Comparison of ENCODE assay signal across 8 cellular contexts in genomic region chr10:129971381-129972144, GRCh38. TPM values are rescaled to one million over a fixed set of nuclear protein-coding genes. Genes with fewer than 3 reads are reported as not detected.
DNase-seq lines count a peak whose midpoint lies in the region; ATAC-seq and TF ChIP-seq lines count a peak whose summit lies in the region.

No MANE protein-coding gene starts in this region.

- no peak overlapping the region for H3K4me3 ChIP-seq in body of pancreas

- H3K4me1 ChIP-seq in body of pancreas: peaks cover 40% of the 10 kb centered on the region

- WGBS in body of pancreas, 2 donors: 0 to 1% methylated on average over 27 to 70 of the region's 84 CpGs

- TF ChIP-seq CTCF in body of pancreas (IDR thresholded peaks at IDR 0.05): peak in 5 of 7 experiments; percentile 24 to 80 (median 68)

- H3K27me3 ChIP-seq in body of pancreas: peaks cover 3 to 64% of the 10 kb centered on the region in 2 donors

- no peak for TF ChIP-seq POLR2A in GM18505 (IDR thresholded peaks at IDR 0.05; ENCODE audit: borderline replicate concordance, extremely low read depth, insufficient read depth, insufficient read length)
- no peak for TF ChIP-seq POLR2A in body of pancreas (IDR thresholded peaks at IDR 0.05)

- H3K36me3 ChIP-seq in body of pancreas (replicated peaks in 1 of 2; ENCODE audit: insufficient read depth in 1 of 2, low read depth in 2 of 2): no peaks in the 10 kb centered on the region

- peak; percentile 94 for DNase-seq in AG20443 (ENCODE audit: low spot score)
- DNase-seq in NCI-H345 treated with DMSO at 0.1 percent for 48 hours (lab: John Stamatoyannopoulos, UW; ENCODE audit: unreplicated experiment): peak; percentile 45
- peak; percentile 52 to 70 (median 55) for DNase-seq in body of pancreas
- peak in 1 of 2 donors; percentile 58 for DNase-seq in left colon
- DNase-seq in stimulated activated CD8-positive, alpha-beta memory T cell treated with anti-CD3 and anti-CD28 coated beads, Interleukin-15, amount 100 ng/mL, for 48 hours (ENCODE audit: low read depth in 2 of 2): peak; percentile 34 to 39

- no peak overlapping the region for H3K27ac ChIP-seq in body of pancreas

- ATAC-seq in GM18505 (IDR thresholded peaks at IDR 0.05; ENCODE audit: unreplicated experiment): peak; percentile 76
- ATAC-seq in body of pancreas: peak; percentile 77
- ATAC-seq in left colon: peak; percentile 98
- no peak for ATAC-seq in GM19328 (IDR thresholded peaks at IDR 0.05; ENCODE audit: unreplicated experiment)
- no peak for ATAC-seq in HG03520 (IDR thresholded peaks at IDR 0.05; ENCODE audit: unreplicated experiment)

- H3K9me3 ChIP-seq in body of pancreas: no peaks in the 10 kb centered on the region

- intact Hi-C loops in body of pancreas (cut with DNase I): no loop called here
- intact Hi-C loops in left colon (cut with DNase I, micrococcal nuclease): no loop called here

RNA-seq across cellular contexts. Expression of gene EBF3, which starts 7.5 kb away (rescaled TPM):
- total RNA-seq in body of pancreas (1 to 10 TPM; 2.3 to 4.6 TPM), left colon (under 1 TPM; 0.40 to 0.78 TPM)

Comparison
In these comparisons a context has a peak if more than half of its experiments do, and no peak if none do; other contexts are left out.
1. ATAC-seq: peak in GM18505 (single experiment), body of pancreas (single experiment) and left colon (single experiment); none in GM19328 (single experiment) and HG03520 (single experiment).